ENCODE assay signal across 1 cellular context in genomic region chr17:75695141-75695829, GRCh38.
A peak's percentile ranks its signal among the peaks of the same experiment; 100 is the strongest.
TF ChIP-seq lines count a peak whose summit lies in the region.

No MANE protein-coding gene starts in this region.

TF ChIP-seq in HCT116, 20 proteins besides CTCF, POLR2A, EP300 and RAD21 (continued from another document):
- TF ChIP-seq REST (IDR thresholded peaks at IDR 0.05; ENCODE audit: low read depth) (no peak), EZH2 (IDR thresholded peaks at IDR 0.05) (no peak), EZH2phosphoT487 (IDR thresholded peaks at IDR 0.05; ENCODE audit: borderline replicate concordance) (no peak), POLR2AphosphoS5 (IDR thresholded peaks at IDR 0.05; ENCODE audit: low read depth, low read length) (0 out of 2 replicates have a peak, but pooled peaks have one; percentile 42), FOSL1 (IDR thresholded peaks at IDR 0.05; ENCODE audit: low read depth) (peak; percentile 85), ZBTB33 (IDR thresholded peaks at IDR 0.05; ENCODE audit: extremely low read depth, insufficient replicate concordance, low read length) (no peak), YY1 (IDR thresholded peaks at IDR 0.05; ENCODE audit: extremely low read depth, insufficient replicate concordance, low read depth, low read length) (no peak), ZNF274 (IDR thresholded peaks at IDR 0.05; ENCODE audit: low read depth, low read length) (no peak), JUND (IDR thresholded peaks at IDR 0.05) (peak; percentile 77), ELF1 (IDR thresholded peaks at IDR 0.05; ENCODE audit: borderline replicate concordance, low read depth) (no peak), CEBPB (IDR thresholded peaks at IDR 0.05; ENCODE audit: low read depth) (no peak; the same call in 1 of the 2 replicates), SRF (IDR thresholded peaks at IDR 0.05; ENCODE audit: low read depth) (no peak), SP1 (IDR thresholded peaks at IDR 0.05; ENCODE audit: low read depth) (peak; percentile 82)
- TF ChIP-seq, protein P1, sequence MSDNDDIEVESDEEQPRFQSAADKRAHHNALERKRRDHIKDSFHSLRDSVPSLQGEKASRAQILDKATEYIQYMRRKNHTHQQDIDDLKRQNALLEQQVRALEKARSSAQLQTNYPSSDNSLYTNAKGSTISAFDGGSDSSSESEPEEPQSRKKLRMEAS (IDR thresholded peaks at IDR 0.05): peak; percentile 72
TF ChIP-seq in HCT116: peak in this region for 7.
